7 cellular contexts compared by ENCODE assay signal in the genomic region with DNA sequence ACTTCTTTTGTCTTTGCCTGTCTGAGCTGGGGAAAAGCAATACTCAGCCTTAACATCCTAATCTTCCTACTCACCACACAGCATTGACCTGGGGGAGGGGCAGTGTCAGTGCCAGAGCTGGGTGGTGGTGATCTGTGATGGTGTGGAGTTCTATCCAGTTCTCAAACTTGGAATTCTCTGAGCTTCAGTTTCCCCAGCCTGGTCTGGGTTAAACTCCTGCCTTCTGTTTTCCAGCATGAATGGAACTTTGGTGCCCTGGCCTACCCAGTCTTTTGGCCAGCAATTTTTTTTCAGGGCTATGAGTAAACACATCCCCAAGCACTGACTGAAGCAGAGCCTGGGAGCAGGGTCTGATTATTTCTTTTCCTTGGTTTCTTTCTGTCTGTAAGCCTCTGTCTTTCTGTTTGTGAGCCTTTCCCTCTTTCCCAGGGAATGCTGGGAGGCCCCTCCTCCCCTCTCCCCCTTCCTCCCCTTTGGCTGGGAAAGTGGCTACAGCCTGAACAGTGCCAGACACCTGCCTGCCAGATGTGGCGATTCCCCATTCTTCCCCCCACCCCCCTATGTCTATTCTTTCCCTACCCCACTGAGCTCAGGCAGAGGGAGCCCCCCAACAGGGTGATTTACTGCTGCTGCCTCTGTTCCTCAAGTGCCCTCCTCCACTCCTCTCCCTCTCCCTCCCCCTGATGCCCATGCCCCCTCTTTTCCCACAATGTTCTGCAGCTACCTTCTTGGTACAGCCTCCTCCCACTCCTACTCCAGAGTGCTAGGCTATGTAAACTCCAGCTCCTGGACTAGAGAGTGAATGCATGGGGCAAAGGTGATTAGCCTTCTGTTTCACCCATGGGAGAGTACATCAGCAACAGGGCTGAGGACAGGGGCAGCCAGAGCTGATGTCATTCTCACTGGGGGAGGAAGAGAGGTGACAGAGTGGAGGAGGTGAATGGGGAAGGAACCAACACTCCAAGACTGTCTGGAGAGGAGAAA. TPM values are rescaled to one million over a fixed set of nuclear protein-coding genes. Genes with fewer than 3 reads are reported as not detected.
DNase-seq lines count a peak whose midpoint lies in the region; ATAC-seq and TF ChIP-seq lines count a peak whose summit lies in the region.

No MANE protein-coding gene starts in this region.

- H3K36me3 Mint-ChIP-seq in stimulated activated naive B cell treated with anti-CD40 and anti-IgM and Interleukin-4, amounts not matched to agents 10 μg/mL and 1 μg/mL and 100 μg/mL, for 72 hours, result peaks cover 24 to 45% of the 10 kb centered on the region in 2 donors

- DNase-seq in NCI-H187 treated with DMSO at 0.1 percent for 48 hours (lab: John Stamatoyannopoulos, UW), result peak; percentile 64
- DNase-seq in ascending aorta (ENCODE audit: low spot score in 2 of 2), result no peak
- DNase-seq in left lung, result peak in 1 of 2 donors; percentile 40
- no peak for DNase-seq in tibial artery
- no peak for DNase-seq in stimulated activated naive B cell treated with anti-CD40 and anti-IgM and Interleukin-4, amounts not matched to agents 10 μg/mL and 1 μg/mL and 100 μg/mL, for 72 hours
- DNase-seq in HuH-7.5 (ENCODE audit: low spot score), result no peak

- peaks cover 25 to 30% of the 10 kb centered on the region in 2 donors for H3K36me3 ChIP-seq in ascending aorta
- H3K36me3 ChIP-seq in left lung, result peaks cover 0 to 44% of the 10 kb centered on the region in 2 donors
- peaks cover 25 to 35% (median 31%) of the 10 kb centered on the region in 3 donors for H3K36me3 ChIP-seq in tibial artery

- H3K4me3 ChIP-seq in ascending aorta, result no peak overlapping the region
- no peak overlapping the region for H3K4me3 ChIP-seq in left lung
- no peak overlapping the region for H3K4me3 ChIP-seq in tibial artery

- no peaks in the 10 kb centered on the region for H3K27me3 Mint-ChIP-seq in stimulated activated naive B cell treated with anti-CD40 and anti-IgM and Interleukin-4, amounts not matched to agents 10 μg/mL and 1 μg/mL and 100 μg/mL, for 72 hours

- no peaks in the 10 kb centered on the region for H3K9me3 Mint-ChIP-seq in stimulated activated naive B cell treated with anti-CD40 and anti-IgM and Interleukin-4, amounts not matched to agents 10 μg/mL and 1 μg/mL and 100 μg/mL, for 72 hours

- H3K9me3 ChIP-seq in ascending aorta (no peaks in the 10 kb centered on the region), left lung (no peaks in the 10 kb centered on the region), tibial artery (no peaks in the 10 kb centered on the region)

- H3K27ac Mint-ChIP-seq in stimulated activated naive B cell treated with anti-CD40 and anti-IgM and Interleukin-4, amounts not matched to agents 10 μg/mL and 1 μg/mL and 100 μg/mL, for 72 hours, result no peak overlapping the region

- intact Hi-C loops in ascending aorta (cut with DNase I), result loop anchor here (10.0 kb wide), 1 partner anchor 338 kb away; no protein-coding TSS in a partner anchor
- intact Hi-C loops in left lung (cut with DNase I), result no loop called here
- intact Hi-C loops in tibial artery (cut with DNase I; ENCODE audit: low total_unique reads), result no loop called here

- H3K27me3 ChIP-seq in ascending aorta (no peaks in the 10 kb centered on the region), left lung (no peaks in the 10 kb centered on the region), tibial artery (no peaks in the 10 kb centered on the region)

- H3K4me1 ChIP-seq in ascending aorta (peaks cover 6 to 21% of the 10 kb centered on the region in 2 donors), left lung (peaks cover 29 to 53% of the 10 kb centered on the region in 2 donors), tibial artery (peaks cover 0 to 28% (median 18%) of the 10 kb centered on the region in 4 donors)

- H3K4me1 Mint-ChIP-seq in stimulated activated naive B cell treated with anti-CD40 and anti-IgM and Interleukin-4, amounts not matched to agents 10 μg/mL and 1 μg/mL and 100 μg/mL, for 72 hours, result peaks cover 13 to 21% of the 10 kb centered on the region in 2 donors

- no peak for TF ChIP-seq CTCF in ascending aorta (IDR thresholded peaks at IDR 0.05)
- no peak for TF ChIP-seq CTCF in left lung (IDR thresholded peaks at IDR 0.05)
- TF ChIP-seq CTCF in tibial artery (IDR thresholded peaks at IDR 0.05), result no peak

- H3K27ac ChIP-seq in ascending aorta (peak overlapping the region; percentile 36 to 75), left lung (peak overlapping the region; percentile 45 to 61), tibial artery (peak overlapping the region; percentile 8 to 56)

- ATAC-seq in left lung (peak; percentile 60), HG02642 (IDR thresholded peaks at IDR 0.05; ENCODE audit: poor library complexity, unreplicated experiment) (no peak)
- no peak for ATAC-seq in stimulated activated naive B cell treated with anti-CD40 and anti-IgM and Interleukin-4, amounts not matched to agents 10 μg/mL and 1 μg/mL and 100 μg/mL, for 72 hours (replicated peaks)

- H3K4me3 Mint-ChIP-seq in stimulated activated naive B cell treated with anti-CD40 and anti-IgM and Interleukin-4, amounts not matched to agents 10 μg/mL and 1 μg/mL and 100 μg/mL, for 72 hours, result no peak overlapping the region

RNA-seq across cellular contexts. Expression of a gene that starts 11.1 kb away (rescaled TPM):
- total RNA-seq in ascending aorta, result not detected
- total RNA-seq in left lung, result 10 to 100 TPM in 1 of 2 donors, under 1 TPM in 1; 0.99 to 10.3 TPM

RNA-seq across cellular contexts. Expression of a gene that starts 28.3 kb away (rescaled TPM):
- total RNA-seq in ascending aorta (60.3 TPM), left lung (100 to 1,000 TPM; 157 to 184 TPM)

RNA-seq across cellular contexts. Expression of a gene that starts 31.4 kb away (rescaled TPM):
- total RNA-seq in ascending aorta (53.2 TPM), left lung (10 to 100 TPM; 18.1 to 19.0 TPM)

RNA-seq across cellular contexts. Expression of a gene that starts 52.4 kb away (rescaled TPM):
- total RNA-seq in ascending aorta, result not detected
- total RNA-seq in left lung, result 10 to 100 TPM in 1 of 2 donors, 1 to 10 TPM in 1; 2.9 to 21.3 TPM
